ENCODE assay signal across 15 cellular contexts in the genomic region with DNA sequence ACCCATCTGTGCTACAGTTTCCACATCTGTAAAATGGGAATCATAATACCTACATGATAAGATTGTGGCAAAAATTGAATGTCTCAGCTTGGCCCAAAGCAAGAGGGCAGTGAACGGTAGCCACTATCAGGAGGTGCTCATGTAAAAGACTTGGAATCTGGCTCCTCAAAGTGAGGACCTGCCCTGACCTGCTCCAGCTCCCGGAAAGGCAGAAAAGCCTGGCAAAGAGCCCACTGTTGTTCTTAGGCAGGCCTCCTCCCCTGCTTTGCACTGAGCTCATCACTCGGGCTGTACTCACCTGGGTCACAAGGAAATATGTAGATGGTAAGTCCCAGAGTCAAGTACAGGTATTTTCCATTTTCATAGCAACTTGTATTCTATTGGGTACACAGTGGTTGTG.
A peak's percentile ranks its signal among the peaks of the same experiment; 100 is the strongest.
DNase-seq lines count a peak whose midpoint lies in the region; ATAC-seq and TF ChIP-seq lines count a peak whose summit lies in the region.
"Had no signal": no experiment of that assay in that cellular context is flagged by ENCODE, and none has a peak within 500 bp of the region (broad histone marks: within the 10 kb centered on the region; RNA-seq: fewer than 3 reads in every experiment).

No MANE protein-coding gene starts in this region.

- TF ChIP-seq CTCF in VCaP (conservative IDR thresholded peaks at IDR 0.05): no peak
- TF ChIP-seq CTCF in lung (IDR thresholded peaks at IDR 0.05; ENCODE audit: control extremely low read depth, extremely low read depth): no peak
- TF ChIP-seq CTCF in endothelial cell (IDR thresholded peaks at IDR 0.05; ENCODE audit: unreplicated experiment): no peak

- 56 to 95% methylated on average over 3 of the region's 3 CpGs for WGBS in lung, 2 donors

- H3K36me3 ChIP-seq in lung (ENCODE audit: control insufficient read depth in 2 of 2, insufficient read depth in 2 of 2, low read length in 2 of 2): no peaks in the 10 kb centered on the region
- H3K36me3 ChIP-seq: uterus had no signal

- no peak overlapping the region for H3K4me3 ChIP-seq in lung
- H3K4me3 ChIP-seq: coronary artery, uterus had no signal

- no peaks in the 10 kb centered on the region for H3K27me3 ChIP-seq in lung (ENCODE audit: control insufficient read depth, insufficient read depth)
- H3K27me3 ChIP-seq: uterus had no signal

- peak overlapping the region; percentile 21; the same call in 1 of the 2 replicates for H3K27ac ChIP-seq in VCaP
- H3K27ac ChIP-seq in lung (ENCODE audit: low read depth in 1 of 2, low read length in 1 of 2): no peak overlapping the region
- H3K27ac ChIP-seq: coronary artery had no signal

- no peak for DNase-seq in activated naive CD8-positive, alpha-beta T cell treated with anti-CD3 and anti-CD28 coated beads, Interleukin-2, amount 50 U/mL, for 24 hours
- no peak for DNase-seq in activated naive CD8-positive, alpha-beta T cell treated with anti-CD3 and anti-CD28 coated beads for 36 hours
- DNase-seq in lung (ENCODE audit: low spot score): peak; percentile 66
- DNase-seq in ureter (ENCODE audit: low spot score): peak; percentile 77
- DNase-seq in germinal center (ENCODE audit: low spot score): no peak
- DNase-seq in endothelial cell (ENCODE audit: low spot score): no peak
- DNase-seq: DND-41, NCI-H2081, T1000 had no signal

- peaks cover 4 to 9% of the 10 kb centered on the region in 2 donors for H3K4me1 ChIP-seq in lung (ENCODE audit: control insufficient read depth in 2 of 2, insufficient read depth in 2 of 2, low read length in 2 of 2)
- H3K4me1 ChIP-seq: uterus had no signal

- peaks cover 16% of the 10 kb centered on the region for H3K4me1 Mint-ChIP-seq in activated naive CD8-positive, alpha-beta T cell treated with anti-CD3 and anti-CD28 coated beads, Interleukin-2, amount 50 U/mL, for 24 hours
- H3K4me1 Mint-ChIP-seq in activated naive CD8-positive, alpha-beta T cell treated with anti-CD3 and anti-CD28 coated beads for 36 hours: peaks cover 19% of the 10 kb centered on the region
- no peaks in the 10 kb centered on the region for H3K4me1 Mint-ChIP-seq in endothelial cell (ENCODE audit: unreplicated experiment)

- no peaks in the 10 kb centered on the region for H3K9me3 ChIP-seq in lung (ENCODE audit: control insufficient read depth in 2 of 2, insufficient read depth in 1 of 2, low read length in 1 of 2)
- H3K9me3 ChIP-seq: uterus had no signal

- no peaks in the 10 kb centered on the region for H3K9me3 Mint-ChIP-seq in activated naive CD8-positive, alpha-beta T cell treated with anti-CD3 and anti-CD28 coated beads, Interleukin-2, amount 50 U/mL, for 24 hours
- peaks cover 1% of the 10 kb centered on the region for H3K9me3 Mint-ChIP-seq in activated naive CD8-positive, alpha-beta T cell treated with anti-CD3 and anti-CD28 coated beads for 36 hours
- no peaks in the 10 kb centered on the region for H3K9me3 Mint-ChIP-seq in endothelial cell (ENCODE audit: unreplicated experiment)
- H3K9me3 Mint-ChIP-seq: nephron had no signal

- H3K27me3 Mint-ChIP-seq in activated naive CD8-positive, alpha-beta T cell treated with anti-CD3 and anti-CD28 coated beads, Interleukin-2, amount 50 U/mL, for 24 hours: no peaks in the 10 kb centered on the region
- H3K27me3 Mint-ChIP-seq in activated naive CD8-positive, alpha-beta T cell treated with anti-CD3 and anti-CD28 coated beads for 36 hours: no peaks in the 10 kb centered on the region
- no peaks in the 10 kb centered on the region for H3K27me3 Mint-ChIP-seq in endothelial cell (ENCODE audit: unreplicated experiment)
- H3K27me3 Mint-ChIP-seq: activated naive CD8-positive, alpha-beta T cell had no signal

- H3K27ac Mint-ChIP-seq in activated naive CD8-positive, alpha-beta T cell treated with anti-CD3 and anti-CD28 coated beads, Interleukin-2, amount 50 U/mL, for 24 hours: peak overlapping the region; percentile 12
- H3K27ac Mint-ChIP-seq in activated naive CD8-positive, alpha-beta T cell treated with anti-CD3 and anti-CD28 coated beads for 36 hours: no peak overlapping the region
- no peak overlapping the region for H3K27ac Mint-ChIP-seq in endothelial cell (ENCODE audit: unreplicated experiment)
- H3K27ac Mint-ChIP-seq: activated naive CD8-positive, alpha-beta T cell had no signal

- H3K36me3 Mint-ChIP-seq in activated naive CD8-positive, alpha-beta T cell treated with anti-CD3 and anti-CD28 coated beads, Interleukin-2, amount 50 U/mL, for 24 hours (ENCODE audit: low read depth): no peaks in the 10 kb centered on the region
- H3K36me3 Mint-ChIP-seq in activated naive CD8-positive, alpha-beta T cell treated with anti-CD3 and anti-CD28 coated beads for 36 hours: no peaks in the 10 kb centered on the region
- H3K36me3 Mint-ChIP-seq in endothelial cell (ENCODE audit: low read depth, unreplicated experiment): no peaks in the 10 kb centered on the region
- H3K36me3 Mint-ChIP-seq: activated naive CD8-positive, alpha-beta T cell had no signal

- ATAC-seq in activated naive CD8-positive, alpha-beta T cell treated with anti-CD3 and anti-CD28 coated beads, Interleukin-2, amount 50 U/mL, for 24 hours: no peak
- ATAC-seq in lung (ENCODE audit: insufficient read depth, low FRiP score) (no peak), HG03045 (IDR thresholded peaks at IDR 0.05; ENCODE audit: unreplicated experiment) (no peak)

- no peak overlapping the region for H3K4me3 Mint-ChIP-seq in activated naive CD8-positive, alpha-beta T cell treated with anti-CD3 and anti-CD28 coated beads, Interleukin-2, amount 50 U/mL, for 24 hours
- H3K4me3 Mint-ChIP-seq in activated naive CD8-positive, alpha-beta T cell treated with anti-CD3 and anti-CD28 coated beads for 36 hours: no peak overlapping the region
- H3K4me3 Mint-ChIP-seq in endothelial cell (ENCODE audit: unreplicated experiment): no peak overlapping the region
- H3K4me3 Mint-ChIP-seq: activated naive CD8-positive, alpha-beta T cell; nephron had no signal

Comparison
In these comparisons a context has a peak if more than half of its experiments do, and no peak if none do; other contexts are left out.
1. DNase-seq: peak in lung (single experiment) and ureter (single experiment); none in activated naive CD8-positive, alpha-beta T cell treated with anti-CD3 and anti-CD28 coated beads, Interleukin-2, amount 50 U/mL, for 24 hours (single experiment), activated naive CD8-positive, alpha-beta T cell treated with anti-CD3 and anti-CD28 coated beads for 36 hours (single experiment), germinal center (single experiment) and endothelial cell (single experiment).